8 cellular contexts compared by ENCODE assay signal in genomic region chr1:208183977-208184901, GRCh38. TPM values are rescaled to one million over a fixed set of nuclear protein-coding genes. Genes with fewer than 3 reads are reported as not detected.
DNase-seq lines count a peak whose midpoint lies in the region; ATAC-seq and TF ChIP-seq lines count a peak whose summit lies in the region.

No MANE protein-coding gene starts in this region.

- peak overlapping the region; percentile 92 for H3K27ac Mint-ChIP-seq in chondrocyte (ENCODE audit: unreplicated experiment)

- H2AFZ ChIP-seq in Karpas-422 (ENCODE audit: low read length): no peak overlapping the region

- no peaks in the 10 kb centered on the region for H3K27me3 Mint-ChIP-seq in chondrocyte (ENCODE audit: low read depth)

- TF ChIP-seq CTCF in BJ (IDR thresholded peaks at IDR 0.05; ENCODE audit: insufficient read depth, low read depth, low read length): no peak
- no peak for TF ChIP-seq CTCF in chondrocyte (IDR thresholded peaks at IDR 0.05)

- H3K4me2 ChIP-seq in Karpas-422 (ENCODE audit: low read depth, low read length, poor library complexity, severe bottlenecking): no peak overlapping the region

- no peaks in the 10 kb centered on the region for H3K9me3 Mint-ChIP-seq in chondrocyte (ENCODE audit: low read depth)

- no peaks in the 10 kb centered on the region for H3K9me3 ChIP-seq in mucosa of rectum (ENCODE audit: control insufficient read depth in 2 of 2, low read length in 2 of 2)
- H3K9me3 ChIP-seq in Karpas-422 (ENCODE audit: low read length): no peaks in the 10 kb centered on the region

- no peak overlapping the region for H3K4me3 ChIP-seq in BJ (ENCODE audit: low read depth, low read length)
- H3K4me3 ChIP-seq in mucosa of rectum (ENCODE audit: low read length in 2 of 2): no peak overlapping the region
- no peak overlapping the region for H3K4me3 ChIP-seq in Karpas-422 (ENCODE audit: low read length)

- no peaks in the 10 kb centered on the region for H3K27me3 ChIP-seq in BJ (ENCODE audit: control insufficient read depth, insufficient read depth, low read length)
- no peaks in the 10 kb centered on the region for H3K27me3 ChIP-seq in mucosa of rectum (ENCODE audit: control insufficient read depth in 2 of 2, insufficient read depth in 2 of 2, low read length in 2 of 2)
- no peaks in the 10 kb centered on the region for H3K27me3 ChIP-seq in Karpas-422 (ENCODE audit: low read length)

- peaks cover 1% of the 10 kb centered on the region for H3K36me3 Mint-ChIP-seq in chondrocyte (ENCODE audit: low read depth)

- peak overlapping the region; percentile 77 to 83 for H3K27ac ChIP-seq in mucosa of rectum (ENCODE audit: low read depth in 2 of 2, low read length in 2 of 2)
- H3K27ac ChIP-seq in Karpas-422 (ENCODE audit: low read length): no peak overlapping the region

- H3K79me2 ChIP-seq in Karpas-422 (ENCODE audit: low read length): no peaks in the 10 kb centered on the region

- H4K20me1 ChIP-seq in Karpas-422 (ENCODE audit: insufficient read depth, low read depth, low read length): 0 out of 2 replicates have a peak, but pooled peaks cover 2% of the 10 kb centered on the region

- H3K9me2 ChIP-seq in Karpas-422 (replicated peaks; ENCODE audit: insufficient read depth, low read length): no peaks in the 10 kb centered on the region

- POLR2A ChIA-PET in BJ (lab: Charles Lee): interaction anchor here (0.5 to 0.6 kb wide), 2 partner anchors 21 to 221 kb away, joined by 3 read pairs; no protein-coding TSS in a partner anchor

- H3K36me3 ChIP-seq in BJ (ENCODE audit: control insufficient read depth, insufficient read depth, low read length) (no peaks in the 10 kb centered on the region), mucosa of rectum (ENCODE audit: control insufficient read depth in 2 of 2, insufficient read depth in 2 of 2, low read length in 2 of 2) (no peaks in the 10 kb centered on the region), Karpas-422 (ENCODE audit: insufficient read depth, low read length) (no peaks in the 10 kb centered on the region)

- peak; percentile 89 for DNase-seq in BJ (ENCODE audit: low read depth)
- peak; percentile 18 for DNase-seq in NCI-H2227 (lab: John Stamatoyannopoulos, UW; ENCODE audit: unreplicated experiment)
- DNase-seq in chondrocyte (ENCODE audit: low spot score): no peak
- DNase-seq in Karpas-422: no peak
- DNase-seq in activated CD4-positive, alpha-beta T cell treated with anti-CD3 and anti-CD28 coated beads, Interleukin-2, amount 50 U/mL, for 1 hour: no peak

- CTCF ChIA-PET in BJ (lab: Yijun Ruan, JAX): interaction anchor here (0.7 to 1.2 kb wide), 5 partner anchors 15 to 315 kb away, joined by 3 to 5 read pairs (median 3); no protein-coding TSS in a partner anchor

- H3K4me1 ChIP-seq in mucosa of rectum (ENCODE audit: control insufficient read depth in 2 of 2, insufficient read depth in 2 of 2, low read length in 2 of 2): peaks cover 39 to 58% of the 10 kb centered on the region in 2 donors
- H3K4me1 ChIP-seq in Karpas-422 (ENCODE audit: low read length): no peaks in the 10 kb centered on the region

- H3K4me1 Mint-ChIP-seq in chondrocyte (ENCODE audit: low read depth): peaks cover 85% of the 10 kb centered on the region

- H3K9ac ChIP-seq in mucosa of rectum (ENCODE audit: low read depth in 1 of 2, low read length in 2 of 2) (peak overlapping the region in 1 of 2 donors; percentile 49), Karpas-422 (ENCODE audit: low read length) (no peak overlapping the region)

- ATAC-seq in HG02981 (IDR thresholded peaks at IDR 0.05; ENCODE audit: unreplicated experiment) (no peak), GM21528 (IDR thresholded peaks at IDR 0.05; ENCODE audit: low FRiP score, unreplicated experiment) (no peak)

- H3K4me3 Mint-ChIP-seq in chondrocyte (ENCODE audit: unreplicated experiment): peak overlapping the region; percentile 33

RNA-seq across cellular contexts. Expression of gene PLXNA2, which starts 59.9 kb away (rescaled TPM):
- 1.9 and 2.7 TPM in 2 replicates for polyA plus RNA-seq in BJ (2011; rRNA removed)
- 5.7 and 9.6 TPM in 2 replicates for polyA minus RNA-seq in BJ (2011; rRNA and poly(A)+ RNA removed)
- total RNA-seq in chondrocyte: 22.0 to 37.9 TPM (median 24.9 TPM) in 3 replicates
- not detected in 2 replicates for total RNA-seq in Karpas-422 (2014; rRNA removed; shearing (Covaris generic); ENCODE audit: low replicate concordance)

Comparison
In these comparisons a context has a peak if more than half of its experiments do, and no peak if none do; other contexts are left out.
1. DNase-seq: peak in BJ (single experiment) and NCI-H2227 (single experiment); none in chondrocyte (single experiment), Karpas-422 (single experiment) and activated CD4-positive, alpha-beta T cell treated with anti-CD3 and anti-CD28 coated beads, Interleukin-2, amount 50 U/mL, for 1 hour (single experiment).
2. RNA of gene PLXNA2, which starts 59.9 kb away (total RNA-seq): 22.0 to 37.9 TPM in chondrocyte; not detected in Karpas-422; every median in the first group is over 10 times any median in the second.